Comparison of ENCODE assay signal across 9 cellular contexts in the genomic region with DNA sequence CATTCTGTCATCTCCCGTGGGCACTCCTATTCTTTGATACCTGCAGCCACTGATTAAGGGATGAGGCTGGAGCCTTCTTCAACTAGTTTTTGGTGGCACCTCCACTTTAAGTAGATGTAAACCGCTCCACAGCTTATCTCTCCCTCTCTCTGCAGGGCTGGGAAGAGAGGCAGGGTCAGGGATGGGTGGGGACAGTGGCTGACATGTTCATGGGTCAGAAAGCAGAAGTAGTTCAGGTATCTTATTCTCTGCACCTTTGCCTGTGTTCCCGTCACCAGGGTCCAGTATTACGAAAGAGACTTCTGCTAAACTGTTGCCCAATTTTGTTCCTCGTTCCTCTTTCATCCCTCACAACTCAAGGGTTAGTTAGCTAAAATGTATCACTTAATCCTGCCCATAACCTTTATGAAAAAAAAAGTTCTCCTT. TPM values are rescaled to one million over a fixed set of nuclear protein-coding genes. Genes with fewer than 3 reads are reported as not detected.
A peak's percentile ranks its signal among the peaks of the same experiment; 100 is the strongest.
DNase-seq lines count a peak whose midpoint lies in the region; ATAC-seq and TF ChIP-seq lines count a peak whose summit lies in the region.
"Had no signal": no experiment of that assay in that cellular context is flagged by ENCODE, and none has a peak within 500 bp of the region (broad histone marks: within the 10 kb centered on the region; RNA-seq: fewer than 3 reads in every experiment).

No MANE protein-coding gene starts in this region.

- H3K4me3 ChIP-seq in gastrocnemius medialis = no peak overlapping the region
- no peak overlapping the region for H3K4me3 ChIP-seq in suprapubic skin
- H3K4me3 ChIP-seq: skin epidermis had no signal

- H3K4me1 ChIP-seq in gastrocnemius medialis (peaks cover 41 to 43% of the 10 kb centered on the region in 2 donors), suprapubic skin (peaks cover 24% of the 10 kb centered on the region)

- DNase-seq in SIG-M5 treated with dmso at 0.1 percent for 504 hours (lab: John Stamatoyannopoulos, UW; ENCODE audit: unreplicated experiment) (peak; percentile 96), cardiac septum (ENCODE audit: low spot score) (peak; percentile 79), gastrocnemius medialis (no peak), amygdala (lab: John Stamatoyannopoulos, UW) (no peak), SHP77 (lab: John Stamatoyannopoulos, UW) (no peak), RWPE1 (ENCODE audit: low spot score) (no peak), suprapubic skin (ENCODE audit: low spot score in 2 of 2) (no peak)

- peak overlapping the region; percentile 25 to 90 (median 61) for H3K27ac ChIP-seq in gastrocnemius medialis
- H3K27ac ChIP-seq in RWPE1 = no peak overlapping the region
- no peak overlapping the region for H3K27ac ChIP-seq in suprapubic skin

- CTCF ChIA-PET in RWPE1 (lab: Yijun Ruan, JAX) = interaction anchor here (0.6 to 2.6 kb wide), 9 partner anchors 8 to 242 kb away, joined by 3 to 34 read pairs (median 4); a partner anchor contains a TSS

- H3K27me3 ChIP-seq in gastrocnemius medialis = no peaks in the 10 kb centered on the region
- H3K27me3 ChIP-seq in suprapubic skin = no peaks in the 10 kb centered on the region

- intact Hi-C loops in cardiac septum (cut with DNase I) = loop anchor here (5.0 kb wide), 1 partner anchor 351 kb away; a partner anchor contains a TSS
- intact Hi-C loops in gastrocnemius medialis (cut with DNase I; ENCODE audit: low total_unique reads) = loop anchor here (2.0 kb wide), 1 partner anchor 84 kb away; no protein-coding TSS in a partner anchor

- WGBS in suprapubic skin = 80% methylated on average over 5 of the region's 5 CpGs

- TF ChIP-seq POLR2A in gastrocnemius medialis (IDR thresholded peaks at IDR 0.05) (no peak), suprapubic skin (IDR thresholded peaks at IDR 0.05) (no peak)

- POLR2A ChIA-PET in RWPE1 (lab: Yijun Ruan, JAX; ENCODE audit: low non-redundant PET) = interaction anchor here (0.7 kb wide), 1 partner anchor 34 kb away, joined by 16 read pairs; no protein-coding TSS in a partner anchor

- TF ChIP-seq CTCF in gastrocnemius medialis (IDR thresholded peaks at IDR 0.05 in 4 of 5, conservative IDR thresholded peaks at IDR 0.05 in 1 of 5) (no peak), RWPE1 (conservative IDR thresholded peaks at IDR 0.05; ENCODE audit: low read depth) (no peak), suprapubic skin (IDR thresholded peaks at IDR 0.05) (no peak)

- no peaks in the 10 kb centered on the region for H3K36me3 ChIP-seq in gastrocnemius medialis
- peaks cover 3% of the 10 kb centered on the region for H3K36me3 ChIP-seq in suprapubic skin

- H3K9me3 ChIP-seq in gastrocnemius medialis = no peaks in the 10 kb centered on the region
- no peaks in the 10 kb centered on the region for H3K9me3 ChIP-seq in suprapubic skin

- in situ Hi-C loops in gastrocnemius medialis (cut with MboI; ENCODE audit: low sequenced_read_pairs in 4 of 4) = loop anchor here (5.0 to 10.0 kb wide), 3 partner anchors 52 to 176 kb away; a partner anchor contains a TSS

- TF ChIP-seq EP300 in suprapubic skin (IDR thresholded peaks at IDR 0.05) = no peak

- ATAC-seq in HG02884 (IDR thresholded peaks at IDR 0.05; ENCODE audit: unreplicated experiment) = peak; percentile 20
- ATAC-seq in gastrocnemius medialis = peak in 1 of 2 donors; percentile 2

RNA-seq across cellular contexts. Expression of a gene that starts 51.7 kb away (rescaled TPM):
- total RNA-seq in cardiac septum (18.5 TPM), gastrocnemius medialis (10 to 100 TPM; 18.1 to 51.1 (median 31.9) TPM), suprapubic skin (10 to 100 TPM; 19.4 to 55.7 (median 28.7) TPM)

Comparison
In these comparisons a context has a peak if more than half of its experiments do, and no peak if none do; other contexts are left out.
1. DNase-seq: peak in SIG-M5 treated with dmso at 0.1 percent for 504 hours (single experiment) and cardiac septum (single experiment); none in gastrocnemius medialis (0 of 2), amygdala (0 of 56), SHP77 (0 of 2), RWPE1 (single experiment) and suprapubic skin (0 of 2).
2. H3K27ac ChIP-seq: peak in gastrocnemius medialis (4 of 4); none in RWPE1 (single experiment) and suprapubic skin (single experiment).